16 cellular contexts compared by ENCODE assay signal in the genomic region with DNA sequence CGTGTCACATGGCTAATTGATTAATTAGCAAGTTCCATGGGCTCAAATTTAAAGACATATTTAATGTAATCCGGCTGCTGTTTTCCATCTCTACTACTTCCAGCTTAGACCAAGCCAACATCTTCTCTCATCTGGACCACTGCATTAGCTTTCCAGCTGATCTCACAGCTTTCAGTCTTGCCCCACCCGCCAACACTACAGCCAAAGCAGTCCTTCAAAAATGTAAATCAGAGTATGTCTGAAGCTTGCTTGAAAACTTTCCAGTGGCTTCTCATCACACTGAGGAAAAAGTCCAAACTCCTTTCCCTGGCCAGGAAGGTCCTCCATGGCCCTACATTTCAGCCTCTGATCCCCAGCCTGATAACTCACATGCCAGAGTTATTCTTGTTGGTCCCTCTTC.
"Had no signal": no experiment of that assay in that cellular context is flagged by ENCODE, and none has a peak within 500 bp of the region (broad histone marks: within the 10 kb centered on the region; RNA-seq: fewer than 3 reads in every experiment).

No MANE protein-coding gene starts in this region.

- H3K27ac Mint-ChIP-seq: activated CD4-positive, alpha-beta T cell treated with anti-CD3 and anti-CD28 coated beads, Interleukin-2, amount 10 ng/mL, durations not matched to agents 7 days and 5 days; activated naive CD8-positive, alpha-beta T cell had no signal

- H3K9me3 Mint-ChIP-seq: activated CD4-positive, alpha-beta T cell treated with anti-CD3 and anti-CD28 coated beads, Interleukin-2, amount 10 ng/mL, durations not matched to agents 7 days and 5 days; naive B cell had no signal

- H3K4me3 ChIP-seq: ascending aorta, coronary artery, lower lobe of right lung, SK-N-MC, smooth muscle cell, upper lobe of right lung had no signal

- H3K4me3 Mint-ChIP-seq: activated CD4-positive, alpha-beta T cell treated with anti-CD3 and anti-CD28 coated beads, Interleukin-2, amount 10 ng/mL, durations not matched to agents 7 days and 5 days; activated naive CD8-positive, alpha-beta T cell; naive B cell had no signal

- H3K9me3 ChIP-seq: ascending aorta, lower lobe of right lung, upper lobe of right lung had no signal

- FAIRE-seq: kidney had no signal

- H3K27me3 Mint-ChIP-seq: activated CD4-positive, alpha-beta T cell treated with anti-CD3 and anti-CD28 coated beads, Interleukin-2, amount 10 ng/mL, durations not matched to agents 7 days and 5 days; activated naive CD8-positive, alpha-beta T cell; naive B cell had no signal

- H3K27ac ChIP-seq: ascending aorta, lower lobe of right lung, SK-N-MC, upper lobe of right lung had no signal

- H3K4me1 ChIP-seq: ascending aorta, lower lobe of right lung, upper lobe of right lung had no signal

- H3K4me1 Mint-ChIP-seq: naive B cell had no signal

- H3K27me3 ChIP-seq: ascending aorta, upper lobe of right lung had no signal

- DNase-seq: activated CD4-positive, alpha-beta T cell treated with anti-CD3 and anti-CD28 coated beads, Interleukin-2, amount 10 ng/mL, durations not matched to agents 7 days and 5 days; activated CD8-positive, alpha-beta memory T cell treated with anti-CD3 and anti-CD28 coated beads for 24 hours; effector CD8-positive, alpha-beta T cell; kidney; lower lobe of right lung; midbrain; naive B cell; posterior cingulate gyrus; substantia nigra; T-helper 1 cell; upper lobe of right lung had no signal

- H3K4me2 ChIP-seq: smooth muscle cell had no signal
